In the genomic region with DNA sequence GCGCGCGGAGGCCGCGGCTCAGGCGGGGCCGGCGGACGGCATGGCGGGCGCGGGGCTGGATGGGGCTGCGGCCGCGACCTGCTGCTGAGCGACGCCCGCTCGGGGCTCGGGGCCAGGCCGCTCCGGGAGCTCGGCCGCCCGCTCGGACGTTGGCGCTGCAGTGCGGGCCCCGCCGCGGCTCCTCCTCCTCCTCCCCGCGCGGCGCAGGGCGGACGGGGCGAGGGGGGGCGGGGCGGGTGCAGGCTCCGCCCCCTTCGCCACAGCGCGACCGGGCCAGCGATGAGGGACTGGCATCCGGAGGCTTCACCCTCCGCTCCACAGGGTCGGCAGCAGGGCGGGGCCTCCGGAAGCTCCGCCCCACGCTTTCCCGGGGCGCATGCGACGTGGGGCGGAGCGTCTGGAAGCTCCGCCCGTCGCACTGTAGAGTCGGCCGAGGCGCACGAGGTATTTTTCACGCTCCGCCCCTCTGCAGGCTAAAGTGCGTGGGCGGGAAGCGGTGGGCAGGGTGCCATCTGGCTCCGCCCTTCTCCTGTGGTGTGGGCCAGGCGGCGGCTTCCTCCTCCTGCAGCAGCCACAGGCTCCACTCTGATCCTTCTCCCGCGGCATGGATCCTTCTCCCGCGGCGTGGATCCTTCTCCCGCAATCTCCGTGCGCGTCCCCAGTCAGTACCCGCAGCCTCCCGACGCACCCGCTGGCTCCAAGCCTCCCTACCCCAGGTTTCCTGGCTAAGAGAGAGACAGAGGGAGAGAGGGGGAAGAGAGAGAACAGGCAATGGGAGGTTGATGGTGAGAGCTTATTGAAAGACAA, we compare ENCODE assay signal across 7 cellular contexts.
A peak's percentile ranks its signal among the peaks of the same experiment; 100 is the strongest.
DNase-seq lines count a peak whose midpoint lies in the region; ATAC-seq, FAIRE-seq and TF ChIP-seq lines count a peak whose summit lies in the region.
"Not testable (repeated sequence)": the region's sequence is repeated elsewhere in the genome, so short reads cannot be mapped to it uniquely, and the experiment has no call there.

No MANE protein-coding gene starts in this region.

- POLR2A ChIA-PET in T-cell (lab: Charles Lee); GM12878 (lab: Charles Lee): not testable (repeated sequence)

- TF ChIP-seq EP300 in GM12878 (IDR thresholded peaks at IDR 0.05; ENCODE audit: borderline replicate concordance in 1 of 2, control insufficient read depth in 1 of 2, low read depth in 2 of 2, low read length in 2 of 2), result not testable (repeated sequence)

- not testable (repeated sequence) for H3K4me3 Mint-ChIP-seq in T-cell

- WGBS in GM12878 (ENCODE audit: insufficient coverage, insufficient replicate concordance, low lambda C conversion rate, missing lambda C conversion rate), result no CpG with 5 or more reads among the region's 88 CpGs
- WGBS in pancreas, 2 donors, result no CpG with 5 or more reads among the region's 88 CpGs

- not testable (repeated sequence) for H3K9ac ChIP-seq in GM12878 (ENCODE audit: control insufficient read depth, insufficient read depth, low read length)

- H3K79me2 ChIP-seq in GM12878 (ENCODE audit: control insufficient read depth, insufficient read depth, low read length), result not testable (repeated sequence)

- in situ Hi-C loops in GM12878 (cut with MboI), result not testable (repeated sequence)

- H3K9me3 Mint-ChIP-seq in T-cell, result not testable (repeated sequence)

- ATAC-seq in GM18909 (IDR thresholded peaks at IDR 0.05; ENCODE audit: poor library complexity, unreplicated experiment) (peak; percentile 73), HG02610 (IDR thresholded peaks at IDR 0.05; ENCODE audit: unreplicated experiment) (peak; percentile 58), HG03354 (IDR thresholded peaks at IDR 0.05; ENCODE audit: poor library complexity, severe bottlenecking, unreplicated experiment) (peak; percentile 68), T-cell (replicated peaks in 1 of 4) (peak; percentile 87 to 93 (median 90)), GM12878 (peak; percentile 88), left colon (peak; percentile 93), pancreas (peak; percentile 86 to 96 (median 93))

- intact Hi-C loops in GM12878 (cut with micrococcal nuclease; ENCODE audit: unreplicated experiment); left colon (cut with DNase I, micrococcal nuclease); pancreas (cut with DNase I): not testable (repeated sequence)

- BruUV-seq in GM12878 (replicated peaks; lab: Mats Ljungman, UMichigan), result not testable (repeated sequence)

- H3K27ac Mint-ChIP-seq in T-cell, result not testable (repeated sequence)

- CTCF ChIA-PET in T-cell (lab: Charles Lee); GM12878 (lab: Yijun Ruan, JAX): not testable (repeated sequence)

- not testable (repeated sequence) for H3K4me1 Mint-ChIP-seq in T-cell

- H3K36me3 ChIP-seq in GM12878 (ENCODE audit: control insufficient read depth in 2 of 2, insufficient read depth in 2 of 2, low read length in 1 of 2); pancreas: not testable (repeated sequence)

- SMC1A ChIA-PET in GM12878 (lab: Charles Lee; ENCODE audit: uncharacterized antibody, unreplicated experiment), result not testable (repeated sequence)

- not testable (repeated sequence) for H3K27me3 ChIP-seq in GM12878 (replicated peaks in 1 of 2; ENCODE audit: control insufficient read depth in 2 of 2, insufficient read depth in 2 of 2, low read length in 1 of 2); pancreas

- not testable (repeated sequence) for H3K9me3 ChIP-seq in GM12878 (replicated peaks; ENCODE audit: control insufficient read depth, insufficient read depth, low read length); pancreas

- not testable (repeated sequence) for TF ChIP-seq CTCF in GM12878 (IDR thresholded peaks at IDR 0.05 in 2 of 3, conservative IDR thresholded peaks at IDR 0.05 in 1 of 3; ENCODE audit: control insufficient read depth in 2 of 3, extremely low read depth in 1 of 3, insufficient read depth in 1 of 3, low read depth in 3 of 3, low read length in 3 of 3); pancreas (IDR thresholded peaks at IDR 0.05)

- H3K4me3 ChIP-seq in GM12878, pancreas: not testable (repeated sequence)

- H4K20me1 ChIP-seq in GM12878 (ENCODE audit: control insufficient read depth, insufficient read depth), result not testable (repeated sequence)

- H3K4me1 ChIP-seq in GM12878 (ENCODE audit: control insufficient read depth, insufficient read depth, low read length); pancreas: not testable (repeated sequence)

- RAD21 ChIA-PET in GM12878 (lab: Charles Lee; ENCODE audit: unreplicated experiment), result not testable (repeated sequence)

- not testable (repeated sequence) for H2AFZ ChIP-seq in GM12878 (ENCODE audit: control insufficient read depth, low read depth, low read length)

- H3K36me3 Mint-ChIP-seq in T-cell, result not testable (repeated sequence)

- DNase-seq in T-cell; GM12878 (ENCODE audit: low read depth, low spot score); left colon; pancreas: not testable (repeated sequence)

- not testable (repeated sequence) for TF ChIP-seq RAD21 in GM12878 (IDR thresholded peaks at IDR 0.05; ENCODE audit: insufficient read depth, low read depth, low read length)

- TF ChIP-seq POLR2A in GM12878 (IDR thresholded peaks at IDR 0.05; ENCODE audit: low read depth, low read length), result not testable (repeated sequence)

- H3K27me3 Mint-ChIP-seq in T-cell, result not testable (repeated sequence)

- H3K4me2 ChIP-seq in GM12878 (ENCODE audit: control insufficient read depth, insufficient read depth), result not testable (repeated sequence)

- not testable (repeated sequence) for H3K27ac ChIP-seq in GM12878 (ENCODE audit: control insufficient read depth, insufficient read depth); pancreas

- not testable (repeated sequence) for FAIRE-seq in GM12878 (lab: Jason Lieb, UNC); pancreas (lab: Jason Lieb, UNC)
